In genomic region chr11:70095541-70096252, GRCh38 we compare ENCODE assay signal across 21 cellular contexts. TPM values are rescaled to one million over a fixed set of nuclear protein-coding genes. Genes with fewer than 3 reads are reported as not detected.
"Had no signal": no experiment of that assay in that cellular context is flagged by ENCODE, and none has a peak within 500 bp of the region (broad histone marks: within the 10 kb centered on the region; RNA-seq: fewer than 3 reads in every experiment).

No MANE protein-coding gene starts in this region.

- H3K9me3 ChIP-seq: heart right ventricle, neutrophil had no signal

- H3K27ac ChIP-seq: epithelial cell of prostate, neutrophil, parathyroid adenoma had no signal

- FAIRE-seq: islet of Langerhans had no signal

- H2AFZ ChIP-seq: parathyroid adenoma had no signal

- DNase-seq: activated CD8-positive, alpha-beta memory T cell treated with anti-CD3 and anti-CD28 coated beads, Interleukin-2, amount 50 U/mL, for 4 hours; activated CD8-positive, alpha-beta T cell treated with anti-CD3 and anti-CD28 coated beads for 36 hours; activated gamma-delta T cell; activated T-cell treated with anti-CD3 and anti-CD28 coated beads, Interleukin-2, amount 50 U/mL, for 72 hours; amniotic stem cell; cerebellar nuclear complex; effector memory CD4-positive, alpha-beta T cell; naive B cell; stimulated activated CD4-positive, alpha-beta T cell treated with anti-CD3 and anti-CD28 coated beads, Interleukin-15, amount 100 ng/mL, for 24 hours; stimulated activated CD4-positive, alpha-beta T cell treated with anti-CD3 and anti-CD28 coated beads, Interleukin-4, amount 100 ng/mL, for 24 hours; stimulated activated naive CD8-positive, alpha-beta T cell treated with anti-CD3 and anti-CD28 coated beads, Interleukin-15, Interleukin-2, amounts not matched to agents 100 U/mL and 50 U/mL, for 24 hours had no signal

- H3K36me3 ChIP-seq: gastroesophageal sphincter, neutrophil had no signal

- H3K79me2 ChIP-seq: parathyroid adenoma had no signal

- H3K9ac ChIP-seq: parathyroid adenoma had no signal

- H3K4me3 ChIP-seq: gastroesophageal sphincter, heart right ventricle had no signal

- H3K27me3 ChIP-seq: heart right ventricle, neutrophil had no signal

- ATAC-seq: activated CD8-positive, alpha-beta T cell treated with anti-CD3 and anti-CD28 coated beads for 36 hours; activated naive CD4-positive, alpha-beta T cell treated with anti-CD3 and anti-CD28 coated beads, Interleukin-2, amount 50 U/mL, for 72 hours; activated T-cell treated with anti-CD3 and anti-CD28 coated beads, Interleukin-2, amount 50 U/mL, for 72 hours; gastroesophageal sphincter; heart right ventricle; stimulated activated naive CD8-positive, alpha-beta T cell treated with anti-CD3 and anti-CD28 coated beads, Interleukin-15, Interleukin-2, amounts not matched to agents 100 U/mL and 50 U/mL, for 24 hours had no signal

- H3K4me1 ChIP-seq: gastroesophageal sphincter had no signal

RNA-seq across cellular contexts. Expression of gene ANO1, which starts 17.6 kb away (rescaled TPM):
- total RNA-seq: activated CD8-positive, alpha-beta T cell treated with anti-CD3 and anti-CD28 coated beads for 36 hours; activated T-cell treated with anti-CD3 and anti-CD28 coated beads, Interleukin-2, amount 50 U/mL, for 72 hours; lung microvascular endothelial cell; mononuclear cell; T-helper 1 cell treated with Interleukin-12 subunit alpha and Interleukin-12 subunit beta and Interleukin-4 antibody, amounts not matched to agents 30 ng/mL and 1 ng/mL, for 36 hours had no signal
